Comparison of ENCODE assay signal across 10 cellular contexts in genomic region chr6:72861935-72862432, GRCh38.
DNase-seq lines count a peak whose midpoint lies in the region; ATAC-seq and TF ChIP-seq lines count a peak whose summit lies in the region.
"Had no signal": no experiment of that assay in that cellular context is flagged by ENCODE, and none has a peak within 500 bp of the region (broad histone marks: within the 10 kb centered on the region; RNA-seq: fewer than 3 reads in every experiment).

No MANE protein-coding gene starts in this region.

- POLR2A ChIA-PET in MCF 10A (lab: Yijun Ruan, JAX), result interaction anchor here (1.3 kb wide), 1 partner anchor 92 kb away, joined by 4 read pairs; no protein-coding TSS in a partner anchor

- H3K9me3 Mint-ChIP-seq in MCF 10A (ENCODE audit: unreplicated experiment), result no peaks in the 10 kb centered on the region

- no TSS peak for BruUV-seq in MCF 10A (replicated peaks; lab: Mats Ljungman, UMichigan)

- peak; percentile 27 for DNase-seq in MCF 10A (ENCODE audit: unreplicated experiment)
- DNase-seq in breast epithelium (ENCODE audit: low spot score in 2 of 2), result no peak
- DNase-seq in NOMO-1 treated with DMSO at 0.1 percent for 48 hours (lab: John Stamatoyannopoulos, UW; ENCODE audit: unreplicated experiment), result peak; percentile 76
- DNase-seq in fibroblast of pulmonary artery (ENCODE audit: low read depth), result peak; percentile 57
- DNase-seq in thoracic aorta (ENCODE audit: low spot score), result peak; percentile 48
- DNase-seq in inferior parietal cortex (ENCODE audit: extremely low spot score), result no peak
- DNase-seq in NCI-H2107 (lab: John Stamatoyannopoulos, UW), result no peak
- no peak for DNase-seq in vagina (ENCODE audit: extremely low spot score in 2 of 2)
- DNase-seq: activated CD8-positive, alpha-beta memory T cell treated with anti-CD3 and anti-CD28 coated beads, Interleukin-2, amount 50 U/mL, for 48 hours had no signal

- H3K36me3 ChIP-seq in breast epithelium, result no peaks in the 10 kb centered on the region
- H3K36me3 ChIP-seq in thoracic aorta, result no peaks in the 10 kb centered on the region
- no peaks in the 10 kb centered on the region for H3K36me3 ChIP-seq in vagina

- CTCF ChIA-PET in MCF 10A (lab: Yijun Ruan, JAX), result interaction anchor here (0.8 kb wide), 1 partner anchor 150 kb away, joined by 3 read pairs; no protein-coding TSS in a partner anchor

- intact Hi-C loops in MCF 10A (cut with micrococcal nuclease), result loop anchor here (10.0 kb wide), 1 partner anchor 237 kb away; the partner anchor contains the start of gene KCNQ5
- intact Hi-C loops in breast epithelium (cut with DNase I; ENCODE audit: low total_unique reads), result no loop called here
- intact Hi-C loops in vagina (cut with DNase I), result no loop called here

- peak overlapping the region; percentile 3 for H3K4me3 Mint-ChIP-seq in MCF 10A (ENCODE audit: unreplicated experiment)
- H3K4me3 Mint-ChIP-seq: CD4-positive, CD25-positive, alpha-beta regulatory T cell had no signal

- peaks cover 9% of the 10 kb centered on the region for H3K4me1 Mint-ChIP-seq in MCF 10A (ENCODE audit: insufficient read depth, unreplicated experiment)

- TF ChIP-seq CTCF in MCF 10A (IDR thresholded peaks at IDR 0.05; ENCODE audit: unreplicated experiment) (no peak), breast epithelium (IDR thresholded peaks at IDR 0.05) (no peak), fibroblast of pulmonary artery (IDR thresholded peaks at IDR 0.05; ENCODE audit: low read length, missing control alignments) (no peak), thoracic aorta (IDR thresholded peaks at IDR 0.05) (no peak), vagina (IDR thresholded peaks at IDR 0.05) (no peak)

- H3K9me3 ChIP-seq in breast epithelium (no peaks in the 10 kb centered on the region), thoracic aorta (no peaks in the 10 kb centered on the region), vagina (no peaks in the 10 kb centered on the region)

- no peaks in the 10 kb centered on the region for H3K4me1 ChIP-seq in breast epithelium
- peaks cover 46 to 64% of the 10 kb centered on the region in 2 donors for H3K4me1 ChIP-seq in thoracic aorta (ENCODE audit: control insufficient read depth in 1 of 2, low read depth in 2 of 2)
- H3K4me1 ChIP-seq in vagina, result peaks cover 15% of the 10 kb centered on the region

- no peaks in the 10 kb centered on the region for H3K27me3 Mint-ChIP-seq in MCF 10A (ENCODE audit: insufficient read depth, unreplicated experiment)
- H3K27me3 Mint-ChIP-seq: CD4-positive, CD25-positive, alpha-beta regulatory T cell had no signal

- TF ChIP-seq POLR2A in breast epithelium (IDR thresholded peaks at IDR 0.05) (no peak), vagina (IDR thresholded peaks at IDR 0.05) (no peak)

- H3K27me3 ChIP-seq in breast epithelium (no peaks in the 10 kb centered on the region), thoracic aorta (replicated peaks; ENCODE audit: insufficient read depth) (no peaks in the 10 kb centered on the region), vagina (no peaks in the 10 kb centered on the region)

- H3K4me3 ChIP-seq in breast epithelium (no peak overlapping the region), fibroblast of pulmonary artery (replicated peaks; ENCODE audit: low read depth, low read length) (no peak overlapping the region), thoracic aorta (peak overlapping the region; percentile 26), vagina (no peak overlapping the region)

- H3K27ac ChIP-seq in breast epithelium (no peak overlapping the region), thoracic aorta (peak overlapping the region; percentile 27 to 76), vagina (no peak overlapping the region)

- peak; percentile 83 for ATAC-seq in thoracic aorta (ENCODE audit: insufficient number of reproducible peaks, low FRiP score, low read depth)

- H3K36me3 Mint-ChIP-seq in MCF 10A (ENCODE audit: insufficient read depth, unreplicated experiment), result no peaks in the 10 kb centered on the region
- H3K36me3 Mint-ChIP-seq: CD4-positive, CD25-positive, alpha-beta regulatory T cell had no signal

- H3K27ac Mint-ChIP-seq in MCF 10A (ENCODE audit: low read depth, unreplicated experiment), result peak overlapping the region; percentile 66
- H3K27ac Mint-ChIP-seq: CD4-positive, CD25-positive, alpha-beta regulatory T cell had no signal

Comparison
In these comparisons a context has a peak if more than half of its experiments do, and no peak if none do; other contexts are left out.
1. DNase-seq: peak in MCF 10A (single experiment), NOMO-1 treated with DMSO at 0.1 percent for 48 hours (single experiment), fibroblast of pulmonary artery (single experiment) and thoracic aorta (single experiment); none in breast epithelium (0 of 2), inferior parietal cortex (single experiment), NCI-H2107 (single experiment) and vagina (0 of 2).
2. H3K27ac ChIP-seq: peak in thoracic aorta (2 of 2); none in breast epithelium (0 of 2) and vagina (single experiment).